8 cellular contexts compared by ENCODE assay signal in the genomic region with DNA sequence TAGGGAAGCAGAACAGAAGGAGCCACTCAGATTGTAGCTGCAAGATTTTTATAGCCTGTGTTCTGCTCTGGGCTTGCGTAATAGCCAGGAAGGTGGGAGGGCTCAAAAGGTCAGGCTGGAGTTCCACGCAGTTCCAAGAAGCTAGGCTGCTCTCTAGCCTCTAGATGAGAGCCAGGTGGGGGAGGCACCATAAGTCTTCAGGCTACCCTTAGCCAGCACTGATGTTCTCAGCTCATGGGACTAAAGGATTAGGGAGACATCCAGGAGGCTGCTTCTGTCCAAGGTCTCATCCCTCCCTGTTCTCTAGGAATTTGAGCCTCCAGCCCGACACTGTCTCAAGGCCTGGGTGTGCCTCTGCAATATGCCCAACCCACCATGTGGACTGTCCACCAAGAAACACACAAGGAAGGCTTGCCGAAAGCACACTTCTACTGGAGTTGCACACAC. TPM values are rescaled to one million over a fixed set of nuclear protein-coding genes. Genes with fewer than 3 reads are reported as not detected.
DNase-seq lines count a peak whose midpoint lies in the region; ATAC-seq, FAIRE-seq and TF ChIP-seq lines count a peak whose summit lies in the region.

No MANE protein-coding gene starts in this region.

- no peak overlapping the region for H3K4me3 ChIP-seq in body of pancreas
- peak overlapping the region; percentile 72 to 95 (median 87) for H3K4me3 ChIP-seq in HepG2 (replicated peaks in 1 of 3; ENCODE audit: insufficient read depth in 1 of 3, low read depth in 2 of 3, low read length in 3 of 3)
- H3K4me3 ChIP-seq in thymus (ENCODE audit: low read length) = peak overlapping the region; percentile 91

- H3K4me3 Mint-ChIP-seq in IgD-negative memory B cell = peak overlapping the region; percentile 97 to 99 (median 98)

- peak; percentile 43 for FAIRE-seq in HepG2 (lab: Jason Lieb, UNC)

- ATAC-seq in body of pancreas = peak; percentile 17
- no peak for ATAC-seq in HepG2

- H3K36me3 ChIP-seq in body of pancreas (replicated peaks in 1 of 2; ENCODE audit: insufficient read depth in 1 of 2, low read depth in 2 of 2) = no peaks in the 10 kb centered on the region
- peaks cover 4 to 17% of the 10 kb centered on the region in 2 experiments; a peak in 3 of 5 replicates for H3K36me3 ChIP-seq in HepG2 (replicated peaks in 1 of 2; ENCODE audit: control insufficient read depth in 1 of 2, insufficient read depth in 2 of 2, low read length in 2 of 2)
- H3K36me3 ChIP-seq in thymus (ENCODE audit: control insufficient read depth, insufficient read depth) = peaks cover 21% of the 10 kb centered on the region

- peak; percentile 48 to 72 (median 61) for DNase-seq in body of pancreas
- peak; percentile 23 for DNase-seq in HepG2 (ENCODE audit: low spot score)
- no peak for DNase-seq in activated CD4-positive, CD25-positive, alpha-beta regulatory T cell treated with anti-CD3 and anti-CD28 coated beads, Interleukin-2, amount 50 U/mL, for 72 hours
- no peak for DNase-seq in NCI-H146 treated with DMSO at 0.1 percent for 48 hours (lab: John Stamatoyannopoulos, UW; ENCODE audit: unreplicated experiment)
- no peak for DNase-seq in GM20000 (ENCODE audit: low spot score)

- peak overlapping the region; percentile 30; the same call in 1 of the 2 replicates for H3K9ac ChIP-seq in HepG2 (ENCODE audit: insufficient read depth, low read depth, low read length)

- H3K79me2 ChIP-seq in HepG2 (ENCODE audit: insufficient read depth, low read length) = peaks cover 15% of the 10 kb centered on the region

- H3K9me3 ChIP-seq in body of pancreas = no peaks in the 10 kb centered on the region
- H3K9me3 ChIP-seq in HepG2 (ENCODE audit: low read length) = no peaks in the 10 kb centered on the region
- no peaks in the 10 kb centered on the region for H3K9me3 ChIP-seq in thymus (ENCODE audit: control insufficient read depth)

- CTCF ChIA-PET in HepG2 (lab: Yijun Ruan, JAX; ENCODE audit: low intra/inter-chr PET ratio, low total read pairs) = no interaction called here

- peaks cover 24 to 31% (median 29%) of the 10 kb centered on the region in 3 donors for H3K4me1 Mint-ChIP-seq in IgD-negative memory B cell

- no peaks in the 10 kb centered on the region for H3K9me3 Mint-ChIP-seq in IgD-negative memory B cell

- TF ChIP-seq RAD21 in HepG2 (CRISPR knock-in tag; IDR thresholded peaks at IDR 0.05) = no peak

- H3K27me3 ChIP-seq in body of pancreas = no peaks in the 10 kb centered on the region
- H3K27me3 ChIP-seq in HepG2 (ENCODE audit: control insufficient read depth in 1 of 2, insufficient read depth in 2 of 2, low read length in 2 of 2) = no peaks in the 10 kb centered on the region; a peak in 1 of 5 replicates
- H3K27me3 ChIP-seq in thymus (ENCODE audit: control insufficient read depth, insufficient read depth) = no peaks in the 10 kb centered on the region

- no peak for TF ChIP-seq CTCF in 22Rv1 (IDR thresholded peaks at IDR 0.05)
- no peak for TF ChIP-seq CTCF in body of pancreas (IDR thresholded peaks at IDR 0.05)
- TF ChIP-seq CTCF in HepG2 (CRISPR knock-in tag; IDR thresholded peaks at IDR 0.05) = no peak
- no peak for TF ChIP-seq CTCF in GM20000 (IDR thresholded peaks at IDR 0.05; ENCODE audit: extremely low read depth, missing control alignments)

- intact Hi-C loops in body of pancreas (cut with DNase I) (no loop called here), HepG2 (cut with micrococcal nuclease; ENCODE audit: unreplicated experiment) (no loop called here)

- H2AFZ ChIP-seq in HepG2 (ENCODE audit: low read length) = no peak overlapping the region

- 0 out of 2 replicates have a peak overlapping the region, but pooled peaks have one; percentile 55 for H3K27ac ChIP-seq in 22Rv1
- H3K27ac ChIP-seq in body of pancreas = peak overlapping the region in 3 of 4 donors; percentile 92 to 96 (median 94)
- no peak overlapping the region for H3K27ac ChIP-seq in HepG2 (ENCODE audit: extremely low read length, insufficient read depth, low read length)
- H3K27ac ChIP-seq in thymus (ENCODE audit: low read depth) = peak overlapping the region; percentile 21

- TF ChIP-seq POLR2A in body of pancreas (IDR thresholded peaks at IDR 0.05) = no peak
- TF ChIP-seq POLR2A in HepG2 (IDR thresholded peaks at IDR 0.05; ENCODE audit: insufficient read depth in 1 of 2, low read depth in 2 of 2, low read length in 2 of 2) = no peak

- POLR2A ChIA-PET in HepG2 (lab: Yijun Ruan, JAX) = interaction anchor here (0.7 to 3.8 kb wide), 6 partner anchors 12 to 243 kb away, joined by 3 to 57 read pairs (median 4); partner anchors contain the start of genes DHH, RHEBL1, RND1 and TUBA1B

- H3K4me1 ChIP-seq in body of pancreas (peaks cover 35% of the 10 kb centered on the region), HepG2 (ENCODE audit: insufficient read depth, low read length) (peaks cover 21% of the 10 kb centered on the region), thymus (ENCODE audit: control insufficient read depth, insufficient read depth, low read length) (peaks cover 14% of the 10 kb centered on the region)

- H3K36me3 Mint-ChIP-seq in IgD-negative memory B cell = peaks cover 2% of the 10 kb centered on the region

- H4K20me1 ChIP-seq in HepG2 (ENCODE audit: insufficient read depth, low read length) = 0 out of 2 replicates have a peak, but pooled peaks cover 9% of the 10 kb centered on the region

- in situ Hi-C loops in HepG2 (cut with HindIII; ENCODE audit: extremely low pct_ligation_motif_present, low pct_unique_long_range_greater_than_20kb) = no loop called here

- TF ChIP-seq EP300 in HepG2 (IDR thresholded peaks at IDR 0.05; ENCODE audit: low read depth in 2 of 2, low read length in 2 of 2) (no peak), HepG2 (CRISPR knock-in tag; IDR thresholded peaks at IDR 0.05; ENCODE audit: borderline replicate concordance) (no peak)

- peak overlapping the region; percentile 91 for H3K4me2 ChIP-seq in HepG2 (ENCODE audit: low read depth, low read length)

- WGBS in body of pancreas, 2 donors = 15 to 29% methylated on average over 4 of the region's 4 CpGs
- WGBS in HepG2 (ENCODE audit: low lambda C conversion rate) = 18% methylated on average over 4 of the region's 4 CpGs
- 80% methylated on average over 4 of the region's 4 CpGs for WGBS in thymus

- peak overlapping the region; percentile 39 to 98 (median 69) for H3K27ac Mint-ChIP-seq in IgD-negative memory B cell

- peaks cover 2% of the 10 kb centered on the region for H3K27me3 Mint-ChIP-seq in IgD-negative memory B cell

- BruUV-seq in HepG2 (replicated peaks; lab: Mats Ljungman, UMichigan) = no TSS peak

RNA-seq across cellular contexts. Expression of gene LMBR1L, which starts 1.7 kb away (rescaled TPM):
- polyA plus RNA-seq in IgD-negative memory B cell (37.3 TPM), HepG2 (2011; rRNA removed) (65.9 and 79.6 TPM in 2 replicates), thymus (112 TPM)
- total RNA-seq in body of pancreas (10 to 100 TPM; 40.7 to 53.7 TPM), HepG2 (2016; rRNA removed; fragmentation: Illumina TruSeq; extraction: Trizol) (7.3 and 12.2 TPM in 2 replicates)
- total RNA-seq in HepG2 (2016; cell fraction: cytosol; rRNA removed; fragmentation: Illumina TruSeq; extraction: Trizol; ENCODE audit: low read depth) = 9.1 and 9.7 TPM in 2 replicates
- 5.5 and 14.0 TPM in 2 replicates for total RNA-seq in HepG2 (2016; cell fraction: insoluble cytoplasmic fraction; rRNA removed; fragmentation: Illumina TruSeq; extraction: Trizol)
- 8.8 and 9.7 TPM in 2 replicates for total RNA-seq in HepG2 (2016; cell fraction: membrane; rRNA removed; fragmentation: Illumina TruSeq; extraction: Trizol)
- 21.8 and 27.5 TPM in 2 replicates for total RNA-seq in HepG2 (2016; cell fraction: nucleus; rRNA removed; fragmentation: Illumina TruSeq; extraction: Trizol)
- polyA plus RNA-seq in HepG2 (2011; cell fraction: cytosol; rRNA removed) = 25.4 and 26.4 TPM in 2 replicates
- polyA plus RNA-seq in HepG2 (2011; cell fraction: nucleus; rRNA removed) = 362 and 407 TPM in 2 replicates
- 51.5 and 57.5 TPM in 2 replicates for polyA plus RNA-seq in HepG2 (2012)
- 2.1 and 2.4 TPM in 2 replicates for polyA plus RNA-seq in HepG2 (2016; cell fraction: cytosol; fragmentation: Illumina TruSeq; extraction: Trizol; ENCODE audit: low read depth)
- polyA plus RNA-seq in HepG2 (2016; cell fraction: insoluble cytoplasmic fraction; fragmentation: Illumina TruSeq; extraction: Trizol; ENCODE audit: low read depth) = 4.7 TPM in 2 replicates
- polyA plus RNA-seq in HepG2 (2016; cell fraction: membrane; fragmentation: Illumina TruSeq; extraction: Trizol; ENCODE audit: low read depth) = 5.1 and 8.4 TPM in 2 replicates
- 41.9 and 51.4 TPM in 2 replicates for polyA plus RNA-seq in HepG2 (2016; cell fraction: nucleus; fragmentation: Illumina TruSeq; extraction: Trizol; ENCODE audit: insufficient read depth, low read depth)
- 29.1 and 80.1 TPM in 2 replicates for polyA minus RNA-seq in HepG2 (2011; rRNA and poly(A)+ RNA removed; ENCODE audit: low replicate concordance)
- 14.6 and 15.4 TPM in 2 replicates for polyA minus RNA-seq in HepG2 (2011; cell fraction: cytosol; rRNA and poly(A)+ RNA removed)
- polyA minus RNA-seq in HepG2 (2011; cell fraction: nucleus; rRNA and poly(A)+ RNA removed) = 87.2 and 109 TPM in 2 replicates

RNA-seq across cellular contexts. Expression of gene DHH, which starts 14.4 kb away (rescaled TPM):
- polyA plus RNA-seq in IgD-negative memory B cell (not detected), HepG2 (2011; rRNA removed) (not detected in 2 replicates), thymus (0.21 TPM)
- total RNA-seq in body of pancreas (not detected), HepG2 (2016; rRNA removed; fragmentation: Illumina TruSeq; extraction: Trizol) (not detected in 2 replicates)
- total RNA-seq in HepG2 (2016; cell fraction: cytosol; rRNA removed; fragmentation: Illumina TruSeq; extraction: Trizol; ENCODE audit: low read depth) = not detected in 2 replicates
- total RNA-seq in HepG2 (2016; cell fraction: insoluble cytoplasmic fraction; rRNA removed; fragmentation: Illumina TruSeq; extraction: Trizol) = not detected in 2 replicates
- not detected in 2 replicates for total RNA-seq in HepG2 (2016; cell fraction: membrane; rRNA removed; fragmentation: Illumina TruSeq; extraction: Trizol)
- total RNA-seq in HepG2 (2016; cell fraction: nucleus; rRNA removed; fragmentation: Illumina TruSeq; extraction: Trizol) = not detected in 2 replicates
- not detected in 2 replicates for polyA plus RNA-seq in HepG2 (2011; cell fraction: cytosol; rRNA removed)
- polyA plus RNA-seq in HepG2 (2011; cell fraction: nucleus; rRNA removed) = 0.03 and 0.10 TPM in 2 replicates
- polyA plus RNA-seq in HepG2 (2012) = not detected in 2 replicates
- polyA plus RNA-seq in HepG2 (2016; cell fraction: cytosol; fragmentation: Illumina TruSeq; extraction: Trizol; ENCODE audit: low read depth) = not detected in 2 replicates
- polyA plus RNA-seq in HepG2 (2016; cell fraction: insoluble cytoplasmic fraction; fragmentation: Illumina TruSeq; extraction: Trizol; ENCODE audit: low read depth) = not detected in 2 replicates
- polyA plus RNA-seq in HepG2 (2016; cell fraction: membrane; fragmentation: Illumina TruSeq; extraction: Trizol; ENCODE audit: low read depth) = not detected in 2 replicates
- not detected in 2 replicates for polyA plus RNA-seq in HepG2 (2016; cell fraction: nucleus; fragmentation: Illumina TruSeq; extraction: Trizol; ENCODE audit: insufficient read depth, low read depth)
- polyA minus RNA-seq in HepG2 (2011; rRNA and poly(A)+ RNA removed; ENCODE audit: low replicate concordance) = 0.07 TPM in 1 of 2 replicates, not detected in the other
- not detected in 2 replicates for polyA minus RNA-seq in HepG2 (2011; cell fraction: cytosol; rRNA and poly(A)+ RNA removed)
- 0.12 TPM in 1 of 2 replicates, not detected in the other for polyA minus RNA-seq in HepG2 (2011; cell fraction: nucleus; rRNA and poly(A)+ RNA removed)

RNA-seq across cellular contexts. Expression of gene TUBA1B, which starts 22.2 kb away (rescaled TPM):
- 396 TPM for polyA plus RNA-seq in IgD-negative memory B cell
- 100 to 1,000 TPM; 121 to 165 TPM for total RNA-seq in body of pancreas
- 1,275 and 1,742 TPM in 2 replicates for total RNA-seq in HepG2 (2016; rRNA removed; fragmentation: Illumina TruSeq; extraction: Trizol)
- 206 and 211 TPM in 2 replicates for total RNA-seq in HepG2 (2016; cell fraction: cytosol; rRNA removed; fragmentation: Illumina TruSeq; extraction: Trizol; ENCODE audit: low read depth)
- 1,254 and 1,746 TPM in 2 replicates for total RNA-seq in HepG2 (2016; cell fraction: insoluble cytoplasmic fraction; rRNA removed; fragmentation: Illumina TruSeq; extraction: Trizol)
- total RNA-seq in HepG2 (2016; cell fraction: membrane; rRNA removed; fragmentation: Illumina TruSeq; extraction: Trizol) = 303 and 313 TPM in 2 replicates
- total RNA-seq in HepG2 (2016; cell fraction: nucleus; rRNA removed; fragmentation: Illumina TruSeq; extraction: Trizol) = 412 and 422 TPM in 2 replicates
- 1,008 and 1,353 TPM in 2 replicates for polyA plus RNA-seq in HepG2 (2011; rRNA removed)
- 1,199 and 1,413 TPM in 2 replicates for polyA plus RNA-seq in HepG2 (2011; cell fraction: cytosol; rRNA removed)
- polyA plus RNA-seq in HepG2 (2011; cell fraction: nucleus; rRNA removed) = 271 and 295 TPM in 2 replicates
- polyA plus RNA-seq in HepG2 (2012) = 414 and 527 TPM in 2 replicates
- 236 and 258 TPM in 2 replicates for polyA plus RNA-seq in HepG2 (2016; cell fraction: cytosol; fragmentation: Illumina TruSeq; extraction: Trizol; ENCODE audit: low read depth)
- polyA plus RNA-seq in HepG2 (2016; cell fraction: insoluble cytoplasmic fraction; fragmentation: Illumina TruSeq; extraction: Trizol; ENCODE audit: low read depth) = 2,014 and 2,064 TPM in 2 replicates
- polyA plus RNA-seq in HepG2 (2016; cell fraction: membrane; fragmentation: Illumina TruSeq; extraction: Trizol; ENCODE audit: low read depth) = 268 and 293 TPM in 2 replicates
- polyA plus RNA-seq in HepG2 (2016; cell fraction: nucleus; fragmentation: Illumina TruSeq; extraction: Trizol; ENCODE audit: insufficient read depth, low read depth) = 567 and 603 TPM in 2 replicates
- polyA minus RNA-seq in HepG2 (2011; rRNA and poly(A)+ RNA removed; ENCODE audit: low replicate concordance) = 2,124 and 7,641 TPM in 2 replicates
- 381 and 450 TPM in 2 replicates for polyA minus RNA-seq in HepG2 (2011; cell fraction: cytosol; rRNA and poly(A)+ RNA removed)
- 183 and 194 TPM in 2 replicates for polyA minus RNA-seq in HepG2 (2011; cell fraction: nucleus; rRNA and poly(A)+ RNA removed)
- 285 TPM for polyA plus RNA-seq in thymus

RNA-seq across cellular contexts. Expression of gene RHEBL1, which starts 39.2 kb away (rescaled TPM):
- polyA plus RNA-seq in IgD-negative memory B cell (3.2 TPM), HepG2 (2011; rRNA removed) (2.5 and 2.9 TPM in 2 replicates), thymus (1.6 TPM)
- total RNA-seq in body of pancreas (not detected), HepG2 (2016; rRNA removed; fragmentation: Illumina TruSeq; extraction: Trizol) (1.4 and 1.6 TPM in 2 replicates)
- 0.71 and 0.79 TPM in 2 replicates for total RNA-seq in HepG2 (2016; cell fraction: cytosol; rRNA removed; fragmentation: Illumina TruSeq; extraction: Trizol; ENCODE audit: low read depth)
- 1.5 and 1.9 TPM in 2 replicates for total RNA-seq in HepG2 (2016; cell fraction: insoluble cytoplasmic fraction; rRNA removed; fragmentation: Illumina TruSeq; extraction: Trizol)
- total RNA-seq in HepG2 (2016; cell fraction: membrane; rRNA removed; fragmentation: Illumina TruSeq; extraction: Trizol) = 0.62 and 1.0 TPM in 2 replicates
- 0.75 and 1.0 TPM in 2 replicates for total RNA-seq in HepG2 (2016; cell fraction: nucleus; rRNA removed; fragmentation: Illumina TruSeq; extraction: Trizol)
- polyA plus RNA-seq in HepG2 (2011; cell fraction: cytosol; rRNA removed) = 2.7 and 2.8 TPM in 2 replicates
- 2.0 and 2.7 TPM in 2 replicates for polyA plus RNA-seq in HepG2 (2011; cell fraction: nucleus; rRNA removed)
- 2.3 and 3.2 TPM in 2 replicates for polyA plus RNA-seq in HepG2 (2012)
- 0.21 and 0.42 TPM in 2 replicates for polyA plus RNA-seq in HepG2 (2016; cell fraction: cytosol; fragmentation: Illumina TruSeq; extraction: Trizol; ENCODE audit: low read depth)
- 1.2 and 1.3 TPM in 2 replicates for polyA plus RNA-seq in HepG2 (2016; cell fraction: insoluble cytoplasmic fraction; fragmentation: Illumina TruSeq; extraction: Trizol; ENCODE audit: low read depth)
- 0.52 and 0.79 TPM in 2 replicates for polyA plus RNA-seq in HepG2 (2016; cell fraction: membrane; fragmentation: Illumina TruSeq; extraction: Trizol; ENCODE audit: low read depth)
- 1.3 and 1.8 TPM in 2 replicates for polyA plus RNA-seq in HepG2 (2016; cell fraction: nucleus; fragmentation: Illumina TruSeq; extraction: Trizol; ENCODE audit: insufficient read depth, low read depth)
- polyA minus RNA-seq in HepG2 (2011; rRNA and poly(A)+ RNA removed; ENCODE audit: low replicate concordance) = 4.3 TPM in 2 replicates
- polyA minus RNA-seq in HepG2 (2011; cell fraction: cytosol; rRNA and poly(A)+ RNA removed) = 0.88 and 0.89 TPM in 2 replicates
- polyA minus RNA-seq in HepG2 (2011; cell fraction: nucleus; rRNA and poly(A)+ RNA removed) = 0.62 and 0.90 TPM in 2 replicates

RNA-seq across cellular contexts. Expression of gene KMT2D, which starts 48.4 kb away (rescaled TPM):
- polyA plus RNA-seq in IgD-negative memory B cell = 19.7 TPM
- 10 to 100 TPM; 38.4 to 51.1 TPM for total RNA-seq in body of pancreas
- 10.4 and 25.7 TPM in 2 replicates for total RNA-seq in HepG2 (2016; rRNA removed; fragmentation: Illumina TruSeq; extraction: Trizol)
- 3.8 and 5.1 TPM in 2 replicates for total RNA-seq in HepG2 (2016; cell fraction: cytosol; rRNA removed; fragmentation: Illumina TruSeq; extraction: Trizol; ENCODE audit: low read depth)
- 9.4 and 20.2 TPM in 2 replicates for total RNA-seq in HepG2 (2016; cell fraction: insoluble cytoplasmic fraction; rRNA removed; fragmentation: Illumina TruSeq; extraction: Trizol)
- 7.5 and 9.1 TPM in 2 replicates for total RNA-seq in HepG2 (2016; cell fraction: membrane; rRNA removed; fragmentation: Illumina TruSeq; extraction: Trizol)
- 25.5 and 28.3 TPM in 2 replicates for total RNA-seq in HepG2 (2016; cell fraction: nucleus; rRNA removed; fragmentation: Illumina TruSeq; extraction: Trizol)
- polyA plus RNA-seq in HepG2 (2011; rRNA removed) = 8.1 and 8.2 TPM in 2 replicates
- 5.0 and 6.5 TPM in 2 replicates for polyA plus RNA-seq in HepG2 (2011; cell fraction: cytosol; rRNA removed)
- polyA plus RNA-seq in HepG2 (2011; cell fraction: nucleus; rRNA removed) = 41.1 and 48.4 TPM in 2 replicates
- polyA plus RNA-seq in HepG2 (2012) = 20.0 and 20.6 TPM in 2 replicates
- 0.52 and 0.66 TPM in 2 replicates for polyA plus RNA-seq in HepG2 (2016; cell fraction: cytosol; fragmentation: Illumina TruSeq; extraction: Trizol; ENCODE audit: low read depth)
- polyA plus RNA-seq in HepG2 (2016; cell fraction: insoluble cytoplasmic fraction; fragmentation: Illumina TruSeq; extraction: Trizol; ENCODE audit: low read depth) = 18.4 and 23.1 TPM in 2 replicates
- 1.3 and 2.4 TPM in 2 replicates for polyA plus RNA-seq in HepG2 (2016; cell fraction: membrane; fragmentation: Illumina TruSeq; extraction: Trizol; ENCODE audit: low read depth)
- polyA plus RNA-seq in HepG2 (2016; cell fraction: nucleus; fragmentation: Illumina TruSeq; extraction: Trizol; ENCODE audit: insufficient read depth, low read depth) = 78.2 and 102 TPM in 2 replicates
- 12.2 and 28.0 TPM in 2 replicates for polyA minus RNA-seq in HepG2 (2011; rRNA and poly(A)+ RNA removed; ENCODE audit: low replicate concordance)
- 19.4 and 23.5 TPM in 2 replicates for polyA minus RNA-seq in HepG2 (2011; cell fraction: cytosol; rRNA and poly(A)+ RNA removed)
- polyA minus RNA-seq in HepG2 (2011; cell fraction: nucleus; rRNA and poly(A)+ RNA removed) = 32.2 and 33.3 TPM in 2 replicates
- 37.4 TPM for polyA plus RNA-seq in thymus

Comparison
In these comparisons a context has a peak if more than half of its experiments do, and no peak if none do; other contexts are left out.
1. DNase-seq: peak in body of pancreas (4 of 4) and HepG2 (single experiment); none in activated CD4-positive, CD25-positive, alpha-beta regulatory T cell treated with anti-CD3 and anti-CD28 coated beads, Interleukin-2, amount 50 U/mL, for 72 hours (single experiment), NCI-H146 treated with DMSO at 0.1 percent for 48 hours (single experiment) and GM20000 (single experiment).
2. H3K4me3 ChIP-seq: peak in HepG2 (3 of 3) and thymus (single experiment); none in body of pancreas (0 of 2).